ENCODE assay signal across 24 cellular contexts in the genomic region with DNA sequence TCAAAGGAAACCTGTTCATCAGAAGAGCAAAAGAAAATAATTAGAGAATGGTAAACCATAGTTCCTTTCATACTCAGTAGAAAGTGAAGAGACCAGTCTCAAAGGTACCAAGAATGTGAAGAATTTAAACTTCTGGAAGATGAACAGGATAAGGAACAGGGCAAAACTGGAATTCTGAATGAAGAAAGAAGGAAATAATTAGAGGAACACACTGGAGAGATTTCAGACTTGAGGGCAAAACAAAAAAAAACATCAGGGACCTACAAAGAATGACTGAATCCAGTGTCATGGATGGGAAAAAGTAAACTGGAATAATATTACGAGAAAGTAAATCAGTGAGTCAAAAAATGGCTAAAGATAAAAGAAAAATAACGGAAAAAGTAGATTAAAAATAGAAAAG.
"Had no signal": no experiment of that assay in that cellular context is flagged by ENCODE, and none has a peak within 500 bp of the region (broad histone marks: within the 10 kb centered on the region; RNA-seq: fewer than 3 reads in every experiment).

No MANE protein-coding gene starts in this region.

- H3K27ac ChIP-seq: colonic mucosa, epithelial cell of prostate, esophagus squamous epithelium, gastrocnemius medialis, heart right ventricle, left lung, lower lobe of right lung had no signal

- H3K4me3 ChIP-seq: colonic mucosa, esophagus squamous epithelium, gastrocnemius medialis, heart right ventricle, left lung, lower lobe of right lung, mucosa of descending colon had no signal

- H3K9me3 ChIP-seq: colonic mucosa, esophagus squamous epithelium, gastrocnemius medialis, heart right ventricle, left lung, lower lobe of right lung, mucosa of descending colon had no signal

- H3K27me3 ChIP-seq: colonic mucosa, esophagus squamous epithelium, gastrocnemius medialis, heart right ventricle, left lung had no signal

- ATAC-seq: effector memory CD8-positive, alpha-beta T cell; esophagus mucosa; gastrocnemius medialis; heart right ventricle; left cardiac atrium; left lung; left ventricle myocardium superior; lower lobe of right lung; mucosa of descending colon had no signal

- H3K36me3 ChIP-seq: colonic mucosa, esophagus squamous epithelium, gastrocnemius medialis, heart right ventricle, left lung, lower lobe of right lung had no signal

- DNase-seq: colonic mucosa; cortex of kidney; effector CD8-positive, alpha-beta T cell; effector memory CD8-positive, alpha-beta T cell; endodermal cell; erythroblast; esophagus squamous epithelium; foreskin fibroblast; foreskin melanocyte; gastrocnemius medialis; glutamatergic neuron; head of caudate nucleus; heart right ventricle; hippocampal formation; immature natural killer cell; islet precursor cell; left cardiac atrium; left lung; left ventricle myocardium superior; lower lobe of right lung; mesenchymal stem cell; mucosa of descending colon had no signal

- H3K4me1 ChIP-seq: colonic mucosa, esophagus squamous epithelium, gastrocnemius medialis, heart right ventricle, left lung, lower lobe of right lung had no signal
